Comparison of ENCODE assay signal across 20 cellular contexts in the genomic region with DNA sequence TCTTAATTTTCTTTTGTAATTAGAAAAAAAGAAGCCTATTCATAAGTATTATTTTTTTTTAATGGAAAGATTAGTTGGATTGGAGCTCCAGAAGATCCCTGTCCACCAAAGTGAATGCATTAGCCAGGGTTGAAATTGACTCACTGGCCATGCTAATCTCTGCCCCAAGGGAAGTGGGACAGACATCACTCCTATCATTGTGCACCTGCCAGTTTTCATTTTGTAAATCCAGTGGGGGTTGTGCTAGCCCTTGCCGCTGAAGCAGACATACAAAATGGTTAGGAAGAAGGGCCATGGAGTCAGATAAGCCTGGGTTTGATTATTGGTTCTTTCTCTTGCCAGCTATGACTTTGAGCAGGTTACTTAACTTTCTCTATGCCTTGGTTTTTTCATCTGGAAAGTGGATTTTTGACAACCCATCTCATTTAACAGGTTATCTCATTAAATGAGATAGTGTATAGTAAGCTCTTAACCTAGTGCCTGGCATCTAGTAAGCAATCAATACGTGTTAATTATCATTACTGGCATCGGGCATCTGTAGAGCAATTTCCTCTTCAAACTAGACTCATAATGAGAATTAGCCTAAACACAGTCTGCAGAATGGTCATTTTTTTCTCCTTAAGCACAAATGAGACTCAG.
"Had no signal": no experiment of that assay in that cellular context is flagged by ENCODE, and none has a peak within 500 bp of the region (broad histone marks: within the 10 kb centered on the region; RNA-seq: fewer than 3 reads in every experiment).

No MANE protein-coding gene starts in this region.

- H3K27ac ChIP-seq: coronary artery, dorsolateral prefrontal cortex, esophagus muscularis mucosa, gastrocnemius medialis, heart right ventricle, left lung, lower lobe of right lung had no signal

- DNase-seq: dermis blood vessel endothelial cell; dorsolateral prefrontal cortex; effector CD4-positive, alpha-beta T cell; effector memory CD4-positive, alpha-beta T cell; foreskin melanocyte; gastrocnemius medialis; glutamatergic neuron; head of caudate nucleus; heart right ventricle; hippocampal formation; left cardiac atrium; left lung; left ventricle myocardium superior; lower lobe of right lung; mesenchymal stem cell; mucosa of descending colon; naive thymus-derived CD4-positive, alpha-beta T cell had no signal

- H3K27me3 Mint-ChIP-seq: naive thymus-derived CD4-positive, alpha-beta T cell had no signal

- H3K4me1 Mint-ChIP-seq: naive thymus-derived CD4-positive, alpha-beta T cell had no signal

- H3K9me3 ChIP-seq: esophagus muscularis mucosa, gastrocnemius medialis, heart right ventricle, left lung, lower lobe of right lung, mucosa of descending colon had no signal

- H3K9me3 Mint-ChIP-seq: naive thymus-derived CD4-positive, alpha-beta T cell had no signal

- H3K4me3 Mint-ChIP-seq: mesothelial cell of epicardium; naive thymus-derived CD4-positive, alpha-beta T cell had no signal

- H3K36me3 ChIP-seq: esophagus muscularis mucosa, gastrocnemius medialis, heart right ventricle, left lung, lower lobe of right lung had no signal

- H3K27me3 ChIP-seq: dorsolateral prefrontal cortex, esophagus muscularis mucosa, gastrocnemius medialis, heart right ventricle, left lung had no signal

- H3K27ac Mint-ChIP-seq: mesothelial cell of epicardium; naive thymus-derived CD4-positive, alpha-beta T cell had no signal

- ATAC-seq: gastrocnemius medialis; heart right ventricle; left cardiac atrium; left lung; left ventricle myocardium superior; lower lobe of right lung; mucosa of descending colon; naive thymus-derived CD4-positive, alpha-beta T cell had no signal

- H3K4me1 ChIP-seq: left lung, lower lobe of right lung had no signal

- H3K4me3 ChIP-seq: coronary artery, dorsolateral prefrontal cortex, esophagus muscularis mucosa, gastrocnemius medialis, heart right ventricle, left lung, lower lobe of right lung, mucosa of descending colon had no signal
